8 cellular contexts compared by ENCODE assay signal in genomic region chr17:8894673-8895578, GRCh38. TPM values are rescaled to one million over a fixed set of nuclear protein-coding genes. Genes with fewer than 3 reads are reported as not detected.
DNase-seq lines count a peak whose midpoint lies in the region; ATAC-seq and TF ChIP-seq lines count a peak whose summit lies in the region.

No MANE protein-coding gene starts in this region.

- no peaks in the 10 kb centered on the region for H3K36me3 ChIP-seq in SJSA1
- H3K36me3 ChIP-seq in left ventricle myocardium inferior, result no peaks in the 10 kb centered on the region

- no peak overlapping the region for H3K4me3 ChIP-seq in SJSA1
- peak overlapping the region; percentile 29 for H3K4me3 ChIP-seq in left ventricle myocardium inferior

- H3K27me3 ChIP-seq in SJSA1 (replicated peaks) (0 out of 2 replicates have a peak, but pooled peaks cover 6% of the 10 kb centered on the region), left ventricle myocardium inferior (ENCODE audit: low read depth) (no peaks in the 10 kb centered on the region)

- ATAC-seq in HG03045 (IDR thresholded peaks at IDR 0.05; ENCODE audit: unreplicated experiment), result no peak

- DNase-seq in NCI-H1092 treated with DMSO at 0.1 percent for 48 hours (lab: John Stamatoyannopoulos, UW), result peak; percentile 7
- no peak for DNase-seq in NCI-H1092 (lab: John Stamatoyannopoulos, UW)
- DNase-seq in HuH-7.5 (ENCODE audit: low spot score), result peak; percentile 79
- peak; percentile 41 to 61 for DNase-seq in SJSA1 (ENCODE audit: low read depth in 1 of 2, low spot score in 2 of 2)
- peak in 31 of 58 donors; percentile 4 to 63 (median 16) for DNase-seq in anterior cingulate cortex (lab: John Stamatoyannopoulos, UW)
- peak; percentile 53 for DNase-seq in left ventricle myocardium inferior
- peak; percentile 35 for DNase-seq in renal cortical epithelial cell (ENCODE audit: low read depth)

- peak; percentile 90 for TF ChIP-seq CTCF in left ventricle myocardium inferior (IDR thresholded peaks at IDR 0.05; ENCODE audit: borderline replicate concordance)

- peaks cover 6% of the 10 kb centered on the region; the same call in 1 of the 2 replicates for H3K4me1 ChIP-seq in SJSA1 (replicated peaks)
- H3K4me1 ChIP-seq in left ventricle myocardium inferior, result peaks cover 6% of the 10 kb centered on the region

- intact Hi-C loops in left ventricle myocardium inferior (cut with micrococcal nuclease), result loop anchor here (10.0 kb wide), 1 partner anchor 90 kb away; no protein-coding TSS in a partner anchor

- H3K9me3 ChIP-seq in SJSA1 (replicated peaks), result no peaks in the 10 kb centered on the region
- no peaks in the 10 kb centered on the region for H3K9me3 ChIP-seq in left ventricle myocardium inferior (replicated peaks)

- no peak overlapping the region for H3K27ac ChIP-seq in SJSA1
- no peak overlapping the region for H3K27ac ChIP-seq in left ventricle myocardium inferior (replicated peaks)

RNA-seq across cellular contexts. Expression of gene PIK3R6, which starts 27.5 kb away (rescaled TPM):
- not detected in 2 replicates for total RNA-seq in SJSA1 (2014; rRNA removed; shearing (Covaris generic))
- total RNA-seq in left ventricle myocardium inferior (1.2 TPM), renal cortical epithelial cell (not detected in 2 replicates)
